In the genomic region with DNA sequence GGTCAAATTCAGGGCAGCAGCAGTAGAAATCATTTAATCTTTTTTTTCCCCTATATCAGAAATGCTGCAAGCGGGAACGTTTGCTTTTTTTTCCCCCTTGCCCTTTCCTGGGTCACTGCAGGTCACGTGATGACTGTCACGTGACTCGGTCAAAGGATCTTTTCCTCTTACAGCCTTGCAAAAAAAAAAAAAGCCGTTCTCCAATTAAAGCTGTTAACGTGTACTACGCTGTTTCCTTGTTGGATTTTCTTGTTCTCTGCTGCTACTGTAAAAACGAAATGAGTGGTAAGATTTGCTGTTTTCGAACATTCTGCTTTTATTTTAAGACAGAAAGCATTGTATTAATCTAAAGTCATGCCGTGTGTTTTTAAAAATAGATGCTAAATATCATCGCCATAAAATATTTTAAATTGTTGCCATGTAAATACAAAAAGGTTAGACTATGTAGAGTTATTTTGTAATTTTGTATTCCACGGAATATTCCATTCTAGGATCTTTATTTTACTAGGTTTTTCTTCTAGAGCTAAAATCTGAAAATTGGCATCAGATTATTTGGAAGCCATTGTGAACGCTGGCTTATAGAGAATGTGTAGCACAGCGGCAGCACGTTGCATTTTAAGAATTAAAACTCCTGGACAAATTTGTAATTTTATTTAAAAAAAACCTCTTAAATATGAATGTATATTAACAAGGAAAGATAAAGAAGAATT, we compare ENCODE assay signal across 8 cellular contexts.
DNase-seq lines count a peak whose midpoint lies in the region; ATAC-seq and TF ChIP-seq lines count a peak whose summit lies in the region.

No MANE protein-coding gene starts in this region.

- CTCF ChIA-PET in activated CD4-positive, alpha-beta memory T cell treated with anti-CD3 and anti-CD28 coated beads, Interleukin-2, amount 10 ng/mL, durations not matched to agents 7 days and 5 days (lab: Charles Lee), result interaction anchor here (1.0 to 2.8 kb wide), 3 partner anchors 134 to 1072 kb away, joined by 3 to 11 read pairs (median 3); a partner anchor contains a TSS

- H3K27me3 ChIP-seq in lung (ENCODE audit: control insufficient read depth, insufficient read depth), result no peaks in the 10 kb centered on the region

- no peaks in the 10 kb centered on the region for H3K9me3 ChIP-seq in lung (ENCODE audit: control insufficient read depth in 2 of 2, insufficient read depth in 1 of 2, low read length in 1 of 2)

- H3K27ac Mint-ChIP-seq in activated CD4-positive, alpha-beta memory T cell treated with anti-CD3 and anti-CD28 coated beads, Interleukin-2, amount 10 ng/mL, durations not matched to agents 7 days and 5 days, result peak overlapping the region; percentile 85

- POLR2A ChIA-PET in activated CD4-positive, alpha-beta memory T cell treated with anti-CD3 and anti-CD28 coated beads, Interleukin-2, amount 10 ng/mL, durations not matched to agents 7 days and 5 days (lab: Charles Lee), result interaction anchor here (0.6 to 2.6 kb wide), 5 partner anchors 15 to 171 kb away, joined by 3 to 13 read pairs (median 7); a partner anchor contains a TSS

- ATAC-seq in HG03342 (IDR thresholded peaks at IDR 0.05; ENCODE audit: unreplicated experiment) (peak; percentile 64), lung (ENCODE audit: insufficient read depth, low FRiP score) (peak; percentile 84), HG03039 (IDR thresholded peaks at IDR 0.05; ENCODE audit: unreplicated experiment) (no peak)

- DNase-seq in GM04504 (ENCODE audit: low read depth) (peak; percentile 71), NCI-H82 (lab: John Stamatoyannopoulos, UW) (peak; percentile 99), lung (ENCODE audit: low spot score) (peak; percentile 85)
- peak; percentile 84 for DNase-seq in activated CD4-positive, alpha-beta memory T cell treated with anti-CD3 and anti-CD28 coated beads, Interleukin-2, amount 10 ng/mL, durations not matched to agents 7 days and 5 days
- peak; percentile 68 for DNase-seq in effector CD4-positive, alpha-beta T cell
- peak; percentile 33 to 38 (median 35) for DNase-seq in stimulated activated CD4-positive, alpha-beta T cell treated with anti-CD3 and anti-CD28 coated beads, TNF-alpha, amount 100 ng/mL, for 1 hour (ENCODE audit: low read depth in 3 of 3, low spot score in 1 of 3)

- peaks cover 27% of the 10 kb centered on the region for H3K4me1 Mint-ChIP-seq in activated CD4-positive, alpha-beta memory T cell treated with anti-CD3 and anti-CD28 coated beads, Interleukin-2, amount 10 ng/mL, durations not matched to agents 7 days and 5 days

- peaks cover 0 to 4% of the 10 kb centered on the region in 2 donors for H3K4me1 ChIP-seq in lung (ENCODE audit: control insufficient read depth in 2 of 2, insufficient read depth in 2 of 2, low read length in 2 of 2)

- H3K36me3 Mint-ChIP-seq in activated CD4-positive, alpha-beta memory T cell treated with anti-CD3 and anti-CD28 coated beads, Interleukin-2, amount 10 ng/mL, durations not matched to agents 7 days and 5 days (ENCODE audit: low read depth), result peaks cover 5% of the 10 kb centered on the region

- H3K4me3 Mint-ChIP-seq in activated CD4-positive, alpha-beta memory T cell treated with anti-CD3 and anti-CD28 coated beads, Interleukin-2, amount 10 ng/mL, durations not matched to agents 7 days and 5 days, result peak overlapping the region; percentile 87

- peaks cover 0 to 2% of the 10 kb centered on the region in 2 donors for H3K36me3 ChIP-seq in lung (ENCODE audit: control insufficient read depth in 2 of 2, insufficient read depth in 2 of 2, low read length in 2 of 2)

- H3K27me3 Mint-ChIP-seq in activated CD4-positive, alpha-beta memory T cell treated with anti-CD3 and anti-CD28 coated beads, Interleukin-2, amount 10 ng/mL, durations not matched to agents 7 days and 5 days, result no peaks in the 10 kb centered on the region

- peak overlapping the region; percentile 9 for H3K4me3 ChIP-seq in lung

- no peak for TF ChIP-seq CTCF in lung (IDR thresholded peaks at IDR 0.05; ENCODE audit: control extremely low read depth, extremely low read depth)

- no peaks in the 10 kb centered on the region for H3K9me3 Mint-ChIP-seq in activated CD4-positive, alpha-beta memory T cell treated with anti-CD3 and anti-CD28 coated beads, Interleukin-2, amount 10 ng/mL, durations not matched to agents 7 days and 5 days

- peak overlapping the region in 1 of 2 donors; percentile 33 for H3K27ac ChIP-seq in lung (ENCODE audit: low read depth in 1 of 2, low read length in 1 of 2)

- 1% methylated on average over 16 of the region's 16 CpGs for WGBS in lung, 2 donors

Comparison
In these comparisons a context has a peak if more than half of its experiments do, and no peak if none do; other contexts are left out.
1. DNase-seq: peak in every context shown above with its lines; median percentile 99 in NCI-H82; 85 in lung; 84 in activated CD4-positive, alpha-beta memory T cell treated with anti-CD3 and anti-CD28 coated beads, Interleukin-2, amount 10 ng/mL, durations not matched to agents 7 days and 5 days; 71 in GM04504; 68 in effector CD4-positive, alpha-beta T cell; 35 in stimulated activated CD4-positive, alpha-beta T cell treated with anti-CD3 and anti-CD28 coated beads, TNF-alpha, amount 100 ng/mL, for 1 hour.